ENCODE assay signal across 8 cellular contexts in genomic region chr1:165828103-165828558, GRCh38. TPM values are rescaled to one million over a fixed set of nuclear protein-coding genes. Genes with fewer than 3 reads are reported as not detected.
DNase-seq lines count a peak whose midpoint lies in the region; ATAC-seq and TF ChIP-seq lines count a peak whose summit lies in the region.

No MANE protein-coding gene starts in this region.

- H3K36me3 Mint-ChIP-seq in CD14-positive monocyte (peaks cover 0 to under 1% of the 10 kb centered on the region in 2 donors), neural progenitor cell (peaks cover 11% of the 10 kb centered on the region)
- peaks cover 43% of the 10 kb centered on the region for H3K36me3 Mint-ChIP-seq in activated T-cell treated with anti-CD3 and anti-CD28 coated beads, Interleukin-2, amount 50 U/mL, for 24 hours (ENCODE audit: low read depth)

- H3K79me2 ChIP-seq in neural progenitor cell (ENCODE audit: low read depth): peaks cover 52% of the 10 kb centered on the region

- peak overlapping the region; percentile 65 for H3K9ac ChIP-seq in neural progenitor cell

- peaks cover 27% of the 10 kb centered on the region for H3F3A ChIP-seq in neural progenitor cell (ENCODE audit: low read depth)

- H3K9me3 ChIP-seq in neural progenitor cell (ENCODE audit: low read depth) (no peaks in the 10 kb centered on the region), thymus (ENCODE audit: control insufficient read depth) (no peaks in the 10 kb centered on the region)

- peak overlapping the region; percentile 88 for H3K4me2 ChIP-seq in neural progenitor cell

- H3K4me1 ChIP-seq in neural progenitor cell: peaks cover 9% of the 10 kb centered on the region
- peaks cover 8% of the 10 kb centered on the region for H3K4me1 ChIP-seq in thymus (ENCODE audit: control insufficient read depth, insufficient read depth, low read length)

- H3K4me3 Mint-ChIP-seq in CD14-positive monocyte: peak overlapping the region; percentile 97
- H3K4me3 Mint-ChIP-seq in activated T-cell treated with anti-CD3 and anti-CD28 coated beads, Interleukin-2, amount 50 U/mL, for 24 hours: peak overlapping the region; percentile 94
- H3K4me3 Mint-ChIP-seq in neural progenitor cell: peak overlapping the region; percentile 98

- H3K27me3 ChIP-seq in neural progenitor cell (no peaks in the 10 kb centered on the region), thymus (ENCODE audit: control insufficient read depth, insufficient read depth) (no peaks in the 10 kb centered on the region)

- intact Hi-C loops in CD14-positive monocyte (cut with micrococcal nuclease): loop anchor here (5.0 to 10.0 kb wide), 4 partner anchors 44 to 61 kb away; partner anchors contain the start of gene TMCO1 (in 1 of the 2)

- WGBS in thymus: under 1% methylated on average over 43 of the region's 43 CpGs

- DNase-seq in CD14-positive monocyte (ENCODE audit: low spot score) (no peak), NOMO-1 treated with DMSO at 0.1 percent for 48 hours (lab: John Stamatoyannopoulos, UW; ENCODE audit: unreplicated experiment) (peak; percentile 44), fibroblast of mammary gland (ENCODE audit: low read depth) (peak; percentile 29), neural progenitor cell (ENCODE audit: low spot score) (peak; percentile 65)
- DNase-seq in activated T-cell treated with anti-CD3 and anti-CD28 coated beads, Interleukin-2, amount 50 U/mL, for 24 hours: peak; percentile 82

- peak; percentile 46 for ATAC-seq in GM19023 (IDR thresholded peaks at IDR 0.05; ENCODE audit: unreplicated experiment)
- ATAC-seq in HG03159 (IDR thresholded peaks at IDR 0.05; ENCODE audit: unreplicated experiment): peak; percentile 41

- peak overlapping the region; percentile 74 for H2AFZ ChIP-seq in neural progenitor cell (replicated peaks)

- TF ChIP-seq CTCF in CD14-positive monocyte (IDR thresholded peaks at IDR 0.05): peak; percentile 33
- TF ChIP-seq CTCF in fibroblast of mammary gland (conservative IDR thresholded peaks at IDR 0.05; ENCODE audit: control insufficient read depth, insufficient read depth, low read depth, low read length): no peak
- TF ChIP-seq CTCF in neural progenitor cell (IDR thresholded peaks at IDR 0.05): no peak

- H3K27ac Mint-ChIP-seq in CD14-positive monocyte: peak overlapping the region; percentile 77 to 91 (median 88)
- peak overlapping the region; percentile 94 for H3K27ac Mint-ChIP-seq in activated T-cell treated with anti-CD3 and anti-CD28 coated beads, Interleukin-2, amount 50 U/mL, for 24 hours
- peak overlapping the region; percentile 94 for H3K27ac Mint-ChIP-seq in neural progenitor cell

- H3K27ac ChIP-seq in neural progenitor cell (peak overlapping the region; percentile 54), thymus (ENCODE audit: low read depth) (peak overlapping the region; percentile 76)

- peaks cover 25% of the 10 kb centered on the region for H4K20me1 ChIP-seq in neural progenitor cell (ENCODE audit: low read depth)

- peaks cover 25% of the 10 kb centered on the region for H3K4me1 Mint-ChIP-seq in CD14-positive monocyte
- peaks cover 27% of the 10 kb centered on the region for H3K4me1 Mint-ChIP-seq in activated T-cell treated with anti-CD3 and anti-CD28 coated beads, Interleukin-2, amount 50 U/mL, for 24 hours (ENCODE audit: low read depth)
- peaks cover 30% of the 10 kb centered on the region for H3K4me1 Mint-ChIP-seq in neural progenitor cell

- H3K9me3 Mint-ChIP-seq in CD14-positive monocyte (no peaks in the 10 kb centered on the region), neural progenitor cell (no peaks in the 10 kb centered on the region)
- no peaks in the 10 kb centered on the region for H3K9me3 Mint-ChIP-seq in activated T-cell treated with anti-CD3 and anti-CD28 coated beads, Interleukin-2, amount 50 U/mL, for 24 hours

- H3K27me3 Mint-ChIP-seq in CD14-positive monocyte (ENCODE audit: low read depth in 3 of 3): peaks cover 0 to 1% (median 0%) of the 10 kb centered on the region in 3 donors
- H3K27me3 Mint-ChIP-seq in activated T-cell treated with anti-CD3 and anti-CD28 coated beads, Interleukin-2, amount 50 U/mL, for 24 hours: no peaks in the 10 kb centered on the region
- peaks cover 5% of the 10 kb centered on the region for H3K27me3 Mint-ChIP-seq in neural progenitor cell (ENCODE audit: insufficient read depth, low read depth)

- H3K4me3 ChIP-seq in fibroblast of mammary gland (ENCODE audit: control insufficient read depth, low read depth, low read length) (peak overlapping the region; percentile 92), neural progenitor cell (peak overlapping the region; percentile 89), thymus (ENCODE audit: low read length) (peak overlapping the region; percentile 87)

- no peaks in the 10 kb centered on the region for H3K36me3 ChIP-seq in neural progenitor cell
- no peaks in the 10 kb centered on the region for H3K36me3 ChIP-seq in thymus (ENCODE audit: control insufficient read depth, insufficient read depth)

RNA-seq across cellular contexts. Expression of gene UCK2, which starts 0.7 kb away (rescaled TPM):
- 10 to 100 TPM; 12.8 to 15.4 TPM for polyA plus RNA-seq in CD14-positive monocyte
- total RNA-seq in neural progenitor cell (ENCODE audit: low replicate concordance): 43.8 and 67.6 TPM in 2 replicates
- polyA plus RNA-seq in thymus: 13.2 TPM

RNA-seq across cellular contexts. Expression of gene TMCO1, which starts 59.5 kb away (rescaled TPM):
- polyA plus RNA-seq in CD14-positive monocyte (100 to 1,000 TPM; 146 to 154 TPM), thymus (86.2 TPM)
- total RNA-seq in neural progenitor cell (ENCODE audit: low replicate concordance): 51.2 and 89.4 TPM in 2 replicates
